Comparison of ENCODE assay signal across 12 cellular contexts in genomic region chr6:151757506-151757955, GRCh38. TPM values are rescaled to one million over a fixed set of nuclear protein-coding genes. Genes with fewer than 3 reads are reported as not detected.
DNase-seq lines count a peak whose midpoint lies in the region; ATAC-seq and TF ChIP-seq lines count a peak whose summit lies in the region.
"Had no signal": no experiment of that assay in that cellular context is flagged by ENCODE, and none has a peak within 500 bp of the region (broad histone marks: within the 10 kb centered on the region; RNA-seq: fewer than 3 reads in every experiment).

No MANE protein-coding gene starts in this region.

- H3K27me3 ChIP-seq in left ventricle myocardium inferior (ENCODE audit: low read depth) (no peaks in the 10 kb centered on the region), transverse colon (no peaks in the 10 kb centered on the region), MG63 (no peaks in the 10 kb centered on the region)
- H3K27me3 ChIP-seq: BLaER1 had no signal

- in situ Hi-C loops in transverse colon (cut with MboI; ENCODE audit: low pct_ligation_motif_present in 1 of 4, low pct_unique_long_range_greater_than_20kb in 1 of 4, low sequenced_read_pairs in 3 of 4), result no loop called here

- no peaks in the 10 kb centered on the region for H3K9me3 ChIP-seq in left ventricle myocardium inferior (replicated peaks)
- H3K9me3 ChIP-seq in transverse colon, result no peaks in the 10 kb centered on the region
- no peaks in the 10 kb centered on the region for H3K9me3 ChIP-seq in MG63
- H3K9me3 ChIP-seq: BLaER1 had no signal

- H3K4me1 ChIP-seq in left ventricle myocardium inferior (no peaks in the 10 kb centered on the region), transverse colon (no peaks in the 10 kb centered on the region)
- H3K4me1 ChIP-seq: BLaER1 had no signal

- peak overlapping the region; percentile 9 for H3K27ac ChIP-seq in left ventricle myocardium inferior (replicated peaks)
- peak overlapping the region in 1 of 4 donors; percentile 12 for H3K27ac ChIP-seq in transverse colon
- H3K27ac ChIP-seq: BLaER1 had no signal

- no peak overlapping the region for H3K4me3 Mint-ChIP-seq in activated CD4-positive, alpha-beta memory T cell treated with anti-CD3 and anti-CD28 coated beads, Interleukin-2, amount 10 ng/mL, durations not matched to agents 7 days and 5 days
- no peak overlapping the region for H3K4me3 Mint-ChIP-seq in chondrocyte (ENCODE audit: unreplicated experiment)

- H3K4me3 ChIP-seq in left ventricle myocardium inferior, result no peak overlapping the region
- H3K4me3 ChIP-seq in transverse colon, result no peak overlapping the region
- H3K4me3 ChIP-seq in MG63, result no peak overlapping the region
- H3K4me3 ChIP-seq: BLaER1 had no signal

- ATAC-seq in HG02884 (IDR thresholded peaks at IDR 0.05; ENCODE audit: unreplicated experiment), result peak; percentile 96

- 35 to 38% methylated on average over 3 to 5 of the region's 5 CpGs for WGBS in transverse colon (ENCODE audit: low coverage in 1 of 2), 2 donors

- H3K36me3 Mint-ChIP-seq in activated CD4-positive, alpha-beta memory T cell treated with anti-CD3 and anti-CD28 coated beads, Interleukin-2, amount 10 ng/mL, durations not matched to agents 7 days and 5 days (ENCODE audit: low read depth), result peaks cover 11% of the 10 kb centered on the region
- H3K36me3 Mint-ChIP-seq in chondrocyte (ENCODE audit: low read depth), result no peaks in the 10 kb centered on the region

- H3K27me3 Mint-ChIP-seq in activated CD4-positive, alpha-beta memory T cell treated with anti-CD3 and anti-CD28 coated beads, Interleukin-2, amount 10 ng/mL, durations not matched to agents 7 days and 5 days, result no peaks in the 10 kb centered on the region
- peaks cover 14% of the 10 kb centered on the region for H3K27me3 Mint-ChIP-seq in chondrocyte (ENCODE audit: low read depth)
- H3K27me3 Mint-ChIP-seq: naive B cell had no signal

- H3K36me3 ChIP-seq in left ventricle myocardium inferior (no peaks in the 10 kb centered on the region), transverse colon (no peaks in the 10 kb centered on the region), MG63 (no peaks in the 10 kb centered on the region)
- H3K36me3 ChIP-seq: BLaER1 had no signal

- H3K4me1 Mint-ChIP-seq in activated CD4-positive, alpha-beta memory T cell treated with anti-CD3 and anti-CD28 coated beads, Interleukin-2, amount 10 ng/mL, durations not matched to agents 7 days and 5 days, result peaks cover 42% of the 10 kb centered on the region
- no peaks in the 10 kb centered on the region for H3K4me1 Mint-ChIP-seq in chondrocyte (ENCODE audit: low read depth)

- no peak for TF ChIP-seq POLR2A in transverse colon (IDR thresholded peaks at IDR 0.05)

- intact Hi-C loops in left ventricle myocardium inferior (cut with micrococcal nuclease), result no loop called here
- intact Hi-C loops in cardiac septum (cut with DNase I), result no loop called here
- intact Hi-C loops in transverse colon (cut with DNase I; ENCODE audit: low total_unique reads), result no loop called here

- H3K27ac Mint-ChIP-seq in activated CD4-positive, alpha-beta memory T cell treated with anti-CD3 and anti-CD28 coated beads, Interleukin-2, amount 10 ng/mL, durations not matched to agents 7 days and 5 days, result peak overlapping the region; percentile 87
- H3K27ac Mint-ChIP-seq in chondrocyte (ENCODE audit: unreplicated experiment), result no peak overlapping the region

- POLR2A ChIA-PET in activated CD4-positive, alpha-beta memory T cell treated with anti-CD3 and anti-CD28 coated beads, Interleukin-2, amount 10 ng/mL, durations not matched to agents 7 days and 5 days (lab: Charles Lee), result interaction anchor here (0.5 to 1.2 kb wide), 6 partner anchors 8 to 427 kb away, joined by 3 to 9 read pairs (median 4); no protein-coding TSS in a partner anchor

- TF ChIP-seq CTCF in left ventricle myocardium inferior (IDR thresholded peaks at IDR 0.05; ENCODE audit: borderline replicate concordance) (no peak), transverse colon (IDR thresholded peaks at IDR 0.05) (no peak), chondrocyte (IDR thresholded peaks at IDR 0.05) (no peak)

- DNase-seq in left ventricle myocardium inferior (no peak), cardiac septum (ENCODE audit: low spot score) (no peak), transverse colon (peak; percentile 29), chondrocyte (ENCODE audit: low spot score) (no peak), MG63 (no peak), SK-N-DZ (ENCODE audit: low spot score) (no peak)
- peak; percentile 51 for DNase-seq in activated CD4-positive, alpha-beta memory T cell treated with anti-CD3 and anti-CD28 coated beads, Interleukin-2, amount 10 ng/mL, durations not matched to agents 7 days and 5 days
- DNase-seq: IMR-90, naive B cell, T1000 had no signal

- CTCF ChIA-PET in activated CD4-positive, alpha-beta memory T cell treated with anti-CD3 and anti-CD28 coated beads, Interleukin-2, amount 10 ng/mL, durations not matched to agents 7 days and 5 days (lab: Charles Lee), result interaction anchor here (1.0 to 1.1 kb wide), 3 partner anchors 9 to 67 kb away, joined by 3 to 5 read pairs (median 4); no protein-coding TSS in a partner anchor

- TF ChIP-seq EP300 in transverse colon (IDR thresholded peaks at IDR 0.05; ENCODE audit: low read depth), result no peak

- H3K9me3 Mint-ChIP-seq in activated CD4-positive, alpha-beta memory T cell treated with anti-CD3 and anti-CD28 coated beads, Interleukin-2, amount 10 ng/mL, durations not matched to agents 7 days and 5 days, result no peaks in the 10 kb centered on the region
- H3K9me3 Mint-ChIP-seq in chondrocyte (ENCODE audit: low read depth), result peaks cover 2% of the 10 kb centered on the region

RNA-seq across cellular contexts. Expression of gene ESR1, which starts 50.0 kb away (rescaled TPM):
- total RNA-seq in left ventricle myocardium inferior (1.6 TPM), cardiac septum (0.75 TPM), transverse colon (under 1 TPM in 3 of 4 donors, not detected in 1; 0.37 to 0.48 (median 0.41) TPM), chondrocyte (not detected in 3 replicates)
- total RNA-seq in activated CD4-positive, alpha-beta memory T cell treated with anti-CD3 and anti-CD28 coated beads, Interleukin-2, amount 10 ng/mL, durations not matched to agents 7 days and 5 days, result 1 to 10 TPM; 1.2 TPM
- 0.07 TPM in 1 of 2 replicates, not detected in the other for total RNA-seq in MG63 (2014; rRNA removed; shearing (Covaris generic); ENCODE audit: low replicate concordance)
- not detected in 2 replicates for polyA plus RNA-seq in SK-N-DZ (2014; cell fraction: cytosol; rRNA removed)
- not detected in 2 replicates for polyA plus RNA-seq in SK-N-DZ (2014; cell fraction: nucleus; rRNA removed)
- total RNA-seq: IMR-90 had no signal
- polyA plus RNA-seq: IMR-90 had no signal

Comparison
In these comparisons a context has a peak if more than half of its experiments do, and no peak if none do; other contexts are left out.
1. DNase-seq: peak in activated CD4-positive, alpha-beta memory T cell treated with anti-CD3 and anti-CD28 coated beads, Interleukin-2, amount 10 ng/mL, durations not matched to agents 7 days and 5 days (single experiment) and transverse colon (single experiment); none in left ventricle myocardium inferior (single experiment), cardiac septum (single experiment), chondrocyte (single experiment), MG63 (single experiment) and SK-N-DZ (single experiment).